Comparison of ENCODE assay signal across 1 cellular context in genomic region chr19:58002384-58003152, GRCh38.
TF ChIP-seq lines count a peak whose summit lies in the region.

Gene ZNF606, minus strand, starts transcription at chr19:58002820. Its CDS starts 1,501 bp downstream, at chr19:58001319.

TF ChIP-seq in HepG2, 621 proteins besides CTCF, POLR2A, EP300 and RAD21 (continued from another document and continues in another):
- TF ChIP-seq NR0B2 (CRISPR knock-in tag; IDR thresholded peaks at IDR 0.05) (no peak; the same call in 1 of the 2 replicates), ZNF44 (CRISPR knock-in tag; IDR thresholded peaks at IDR 0.05) (peak; percentile 72; the same call in 1 of the 2 replicates), GPN1 (CRISPR knock-in tag; IDR thresholded peaks at IDR 0.05; ENCODE audit: borderline replicate concordance) (no peak; the same call in 1 of the 2 replicates), KDM5A (IDR thresholded peaks at IDR 0.05; ENCODE audit: borderline replicate concordance, low read length) (no peak; the same call in 1 of the 2 replicates), CREB1 (IDR thresholded peaks at IDR 0.05) (peak; percentile 68), CREB1 (CRISPR knock-in tag; IDR thresholded peaks at IDR 0.05) (no peak; the same call in 1 of the 2 replicates), ZNF207 (IDR thresholded peaks at IDR 0.05; ENCODE audit: borderline replicate concordance) (no peak), BCL3 (CRISPR knock-in tag; IDR thresholded peaks at IDR 0.05) (peak; percentile 92), ATF7 (IDR thresholded peaks at IDR 0.05) (no peak), ATF7 (CRISPR knock-in tag; IDR thresholded peaks at IDR 0.05) (no peak), ZBED4 (CRISPR knock-in tag; IDR thresholded peaks at IDR 0.05; ENCODE audit: borderline replicate concordance) (peak; percentile 41; the same call in 1 of the 2 replicates), IRF9 (CRISPR knock-in tag; IDR thresholded peaks at IDR 0.05; ENCODE audit: borderline replicate concordance) (peak; percentile 39; the same call in 1 of the 2 replicates), ZBTB21 (CRISPR knock-in tag; IDR thresholded peaks at IDR 0.05) (0 out of 2 replicates have a peak, but pooled peaks have one; percentile 6), MXD4 (CRISPR knock-in tag; IDR thresholded peaks at IDR 0.05) (peak; percentile 69; the same call in 1 of the 2 replicates), RFX3 (CRISPR knock-in tag; IDR thresholded peaks at IDR 0.05) (no peak), GATAD1 (CRISPR knock-in tag; IDR thresholded peaks at IDR 0.05) (peak; percentile 86), HOXD1 (CRISPR knock-in tag; IDR thresholded peaks at IDR 0.05) (peak; percentile 92), ZBTB7B (CRISPR knock-in tag; IDR thresholded peaks at IDR 0.05) (0 out of 2 replicates have a peak, but pooled peaks have one; percentile 41), ZNF782 (CRISPR knock-in tag; IDR thresholded peaks at IDR 0.05; ENCODE audit: borderline replicate concordance) (peak; percentile 41; the same call in 1 of the 2 replicates), ATF3 (CRISPR knock-in tag; IDR thresholded peaks at IDR 0.05) (peak; percentile 64; the same call in 1 of the 2 replicates), ZNF776 (CRISPR knock-in tag; IDR thresholded peaks at IDR 0.05) (no peak; the same call in 1 of the 2 replicates), CERS6 (CRISPR knock-in tag; IDR thresholded peaks at IDR 0.05) (no peak), MAX (IDR thresholded peaks at IDR 0.05) (peak; percentile 86), KLF13 (CRISPR knock-in tag; IDR thresholded peaks at IDR 0.05) (peak; percentile 42; the same call in 1 of the 2 replicates), ZBTB2 (CRISPR knock-in tag; IDR thresholded peaks at IDR 0.05; ENCODE audit: low read depth) (peak; percentile 89), ZNF275 (CRISPR knock-in tag; IDR thresholded peaks at IDR 0.05; ENCODE audit: borderline replicate concordance) (no peak), DR1 (CRISPR knock-in tag; IDR thresholded peaks at IDR 0.05) (no peak; the same call in 1 of the 2 replicates), PRDM15 (CRISPR knock-in tag; IDR thresholded peaks at IDR 0.05) (no peak; the same call in 1 of the 2 replicates), HES4 (CRISPR knock-in tag; IDR thresholded peaks at IDR 0.05; ENCODE audit: borderline replicate concordance) (peak; percentile 78), GABPB1 (CRISPR knock-in tag; IDR thresholded peaks at IDR 0.05) (peak; percentile 99), ZNF687 (CRISPR knock-in tag; IDR thresholded peaks at IDR 0.05) (peak; percentile 93), ZNF724P (CRISPR knock-in tag; IDR thresholded peaks at IDR 0.05; ENCODE audit: borderline replicate concordance) (peak; percentile 72; the same call in 1 of the 2 replicates), FIP1L1 (IDR thresholded peaks at IDR 0.05; ENCODE audit: borderline replicate concordance, insufficient read depth, low read depth, low read length) (no peak)
